ENCODE assay signal across 19 cellular contexts in the genomic region with DNA sequence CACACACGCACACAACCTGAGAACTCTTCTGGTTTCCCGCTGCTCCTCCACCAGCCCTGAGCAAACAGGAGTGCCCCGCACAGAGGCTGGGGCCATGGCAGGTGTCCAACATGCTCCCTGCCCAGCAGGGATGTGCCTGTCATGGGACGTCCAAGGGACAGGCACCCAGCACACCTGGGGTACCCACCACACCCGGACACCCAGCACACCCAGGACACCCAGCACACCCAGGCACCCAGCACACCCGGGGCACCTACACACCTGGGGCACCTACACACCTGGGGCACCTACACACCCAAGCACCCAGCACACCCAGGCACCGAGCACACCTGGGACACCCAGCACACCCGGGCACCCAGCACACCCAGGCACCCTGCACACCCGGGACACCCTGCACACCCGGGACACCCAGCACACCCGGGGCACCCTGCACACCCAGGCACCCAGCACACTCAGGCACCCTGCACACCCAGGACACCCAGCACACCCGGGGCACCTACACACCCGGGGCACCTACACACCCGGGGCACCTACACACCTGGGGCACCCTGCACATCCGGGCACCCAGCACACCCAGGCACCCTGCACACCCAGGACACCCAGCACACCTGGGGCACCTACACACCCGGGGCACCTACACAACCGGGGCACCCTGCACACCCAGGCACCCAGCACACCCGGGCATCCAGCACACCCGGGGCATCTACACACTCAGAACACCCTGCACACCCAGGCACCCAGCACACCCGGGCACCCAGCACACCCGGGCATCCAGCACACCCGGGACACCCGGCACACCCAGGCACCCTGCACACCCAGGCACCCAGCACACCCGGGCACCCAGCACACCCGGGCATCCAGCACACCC. TPM values are rescaled to one million over a fixed set of nuclear protein-coding genes. Genes with fewer than 3 reads are reported as not detected.
DNase-seq lines count a peak whose midpoint lies in the region; ATAC-seq and TF ChIP-seq lines count a peak whose summit lies in the region.
"Had no signal": no experiment of that assay in that cellular context is flagged by ENCODE, and none has a peak within 500 bp of the region (broad histone marks: within the 10 kb centered on the region; RNA-seq: fewer than 3 reads in every experiment).

No MANE protein-coding gene starts in this region.

- H3K36me3 Mint-ChIP-seq in osteocyte (ENCODE audit: unreplicated experiment) = peaks cover 7% of the 10 kb centered on the region

- peaks cover 28% of the 10 kb centered on the region for H3K4me1 Mint-ChIP-seq in stimulated activated naive CD8-positive, alpha-beta T cell treated with anti-CD3 and anti-CD28 coated beads, Interleukin-15, amount 100 ng/mL, for 72 hours
- peaks cover 5% of the 10 kb centered on the region for H3K4me1 Mint-ChIP-seq in osteocyte (ENCODE audit: unreplicated experiment)

- no peak overlapping the region for H3K4me3 Mint-ChIP-seq in stimulated activated naive CD8-positive, alpha-beta T cell treated with anti-CD3 and anti-CD28 coated beads, Interleukin-15, amount 100 ng/mL, for 72 hours
- no peak overlapping the region for H3K4me3 Mint-ChIP-seq in osteocyte (ENCODE audit: unreplicated experiment)
- H3K4me3 Mint-ChIP-seq: CD8-positive, alpha-beta memory T cell; IgD-negative memory B cell had no signal

- DNase-seq in stimulated activated naive CD8-positive, alpha-beta T cell treated with anti-CD3 and anti-CD28 coated beads, Interleukin-15, amount 100 ng/mL, for 72 hours = no peak
- no peak for DNase-seq in stimulated activated naive CD8-positive, alpha-beta T cell treated with anti-CD3 and anti-CD28 coated beads, Interleukin-15, Interleukin-2, amounts not matched to agents 100 U/mL and 50 U/mL, for 24 hours
- DNase-seq in coronary artery (ENCODE audit: low spot score) (peak; percentile 66), osteocyte (ENCODE audit: extremely low spot score, unreplicated experiment) (peak; percentile 73), NCI-H128 (lab: John Stamatoyannopoulos, UW; ENCODE audit: unreplicated experiment) (no peak), DMS153 (lab: John Stamatoyannopoulos, UW) (no peak)
- DNase-seq: CD8-positive, alpha-beta memory T cell; DND-41; NCI-H510A; NCI-H748 treated with DMSO at 0.1 percent for 48 hours; OCI-M1; SHP77 had no signal

- peak; percentile 19 for ATAC-seq in stimulated activated naive CD8-positive, alpha-beta T cell treated with anti-CD3 and anti-CD28 coated beads, Interleukin-15, amount 100 ng/mL, for 72 hours
- no peak for ATAC-seq in stimulated activated naive CD8-positive, alpha-beta T cell treated with anti-CD3 and anti-CD28 coated beads, Interleukin-15, Interleukin-2, amounts not matched to agents 100 U/mL and 50 U/mL, for 24 hours
- no peak for ATAC-seq in HG03521 (IDR thresholded peaks at IDR 0.05; ENCODE audit: unreplicated experiment)

- H3K9me3 Mint-ChIP-seq in stimulated activated naive CD8-positive, alpha-beta T cell treated with anti-CD3 and anti-CD28 coated beads, Interleukin-15, amount 100 ng/mL, for 72 hours = no peaks in the 10 kb centered on the region
- no peaks in the 10 kb centered on the region for H3K9me3 Mint-ChIP-seq in osteocyte (ENCODE audit: unreplicated experiment)
- H3K9me3 Mint-ChIP-seq: CD8-positive, alpha-beta memory T cell; IgD-negative memory B cell had no signal

- no peak overlapping the region for H3K4me3 ChIP-seq in coronary artery
- H3K4me3 ChIP-seq: BLaER1 treated with 17β-estradiol and CSF1 and Interleukin-3, amounts not matched to agents 10 nM and 100 nM; SK-N-MC had no signal

- no peak overlapping the region for H3K27ac ChIP-seq in coronary artery
- H3K27ac ChIP-seq: BLaER1 treated with 17β-estradiol and CSF1 and Interleukin-3, amounts not matched to agents 10 nM and 100 nM; SK-N-MC had no signal

- no peak for TF ChIP-seq CTCF in coronary artery (IDR thresholded peaks at IDR 0.05)
- TF ChIP-seq CTCF in osteocyte (IDR thresholded peaks at IDR 0.05) = no peak

- no peak overlapping the region for H3K27ac Mint-ChIP-seq in stimulated activated naive CD8-positive, alpha-beta T cell treated with anti-CD3 and anti-CD28 coated beads, Interleukin-15, amount 100 ng/mL, for 72 hours
- no peak overlapping the region for H3K27ac Mint-ChIP-seq in osteocyte (ENCODE audit: unreplicated experiment)
- H3K27ac Mint-ChIP-seq: IgD-negative memory B cell had no signal

- no peaks in the 10 kb centered on the region for H3K27me3 Mint-ChIP-seq in stimulated activated naive CD8-positive, alpha-beta T cell treated with anti-CD3 and anti-CD28 coated beads, Interleukin-15, amount 100 ng/mL, for 72 hours
- H3K27me3 Mint-ChIP-seq in osteocyte (ENCODE audit: unreplicated experiment) = no peaks in the 10 kb centered on the region
- H3K27me3 Mint-ChIP-seq: CD8-positive, alpha-beta memory T cell; IgD-negative memory B cell had no signal

RNA-seq across cellular contexts. Expression of a gene that starts 37.9 kb away (rescaled TPM):
- total RNA-seq in osteocyte = 74.7 and 78.7 TPM in 2 replicates

RNA-seq across cellular contexts. Expression of a gene that starts 52.3 kb away (rescaled TPM):
- total RNA-seq in osteocyte = not detected in 2 replicates
- total RNA-seq: CD8-positive, alpha-beta memory T cell; G401; LHCN-M2; RPMI7951 had no signal

RNA-seq across cellular contexts. Expression of a gene that starts 54.2 kb away (rescaled TPM):
- total RNA-seq in osteocyte = 69.6 and 74.9 TPM in 2 replicates

Comparison
In these comparisons a context has a peak if more than half of its experiments do, and no peak if none do; other contexts are left out.
1. DNase-seq: peak in coronary artery (single experiment) and osteocyte (single experiment); none in stimulated activated naive CD8-positive, alpha-beta T cell treated with anti-CD3 and anti-CD28 coated beads, Interleukin-15, amount 100 ng/mL, for 72 hours (0 of 2), stimulated activated naive CD8-positive, alpha-beta T cell treated with anti-CD3 and anti-CD28 coated beads, Interleukin-15, Interleukin-2, amounts not matched to agents 100 U/mL and 50 U/mL, for 24 hours (single experiment), NCI-H128 (single experiment) and DMS153 (single experiment).